In genomic region chr16:67857547-67858233, GRCh38 we compare ENCODE assay signal across 8 cellular contexts. TPM values are rescaled to one million over a fixed set of nuclear protein-coding genes. Genes with fewer than 3 reads are reported as not detected.
A peak's percentile ranks its signal among the peaks of the same experiment; 100 is the strongest.
DNase-seq lines count a peak whose midpoint lies in the region; ATAC-seq and TF ChIP-seq lines count a peak whose summit lies in the region.

No MANE protein-coding gene starts in this region.

- peaks cover 15% of the 10 kb centered on the region for H3K4me1 ChIP-seq in Panc1 (ENCODE audit: control insufficient read depth, insufficient read depth, low read length)
- H3K4me1 ChIP-seq in upper lobe of right lung = peaks cover 20% of the 10 kb centered on the region

- H3K27ac ChIP-seq in Panc1 (ENCODE audit: low read length) (no peak overlapping the region), upper lobe of right lung (peak overlapping the region; percentile 89)

- POLR2A ChIA-PET in Panc1 (lab: Charles Lee) = no interaction called here

- no TSS peak for BruUV-seq in Panc1 (replicated peaks; lab: Mats Ljungman, UMichigan)

- H3K27me3 ChIP-seq in Panc1 (ENCODE audit: control insufficient read depth, insufficient read depth, low read length) (no peaks in the 10 kb centered on the region), upper lobe of right lung (no peaks in the 10 kb centered on the region)

- CTCF ChIA-PET in Panc1 (lab: Charles Lee) = no interaction called here

- ATAC-seq in Panc1 (peak; percentile 86), upper lobe of right lung (peak; percentile 97), GM21717 (IDR thresholded peaks at IDR 0.05; ENCODE audit: unreplicated experiment) (no peak)

- no peaks in the 10 kb centered on the region for H3K36me3 ChIP-seq in Panc1 (ENCODE audit: control insufficient read depth, insufficient read depth, low read length)
- H3K36me3 ChIP-seq in upper lobe of right lung = peaks cover 11% of the 10 kb centered on the region

- H3K9me3 ChIP-seq in Panc1 (ENCODE audit: control insufficient read depth, insufficient read depth, low read depth, low read length) (no peaks in the 10 kb centered on the region), upper lobe of right lung (no peaks in the 10 kb centered on the region)

- TF ChIP-seq CTCF in Panc1 (IDR thresholded peaks at IDR 0.05) (no peak), upper lobe of right lung (IDR thresholded peaks at IDR 0.05) (no peak)

- DNase-seq in activated CD8-positive, alpha-beta memory T cell treated with anti-CD3 and anti-CD28 coated beads, Interleukin-2, amount 50 U/mL, for 4 hours = peak; percentile 31
- no peak for DNase-seq in activated CD8-positive, alpha-beta memory T cell treated with anti-CD3 and anti-CD28 coated beads for 24 hours
- DNase-seq in Panc1 (ENCODE audit: low read depth, low spot score) = peak; percentile 78
- DNase-seq in effector CD4-positive, alpha-beta T cell = peak; percentile 19
- peak; percentile 88 to 97 for DNase-seq in lung microvascular endothelial cell (ENCODE audit: low read depth in 2 of 2)
- peak; percentile 84 for DNase-seq in upper lobe of right lung
- no peak for DNase-seq in Ammon's horn (ENCODE audit: low spot score)

- intact Hi-C loops in Panc1 (cut with micrococcal nuclease; ENCODE audit: unreplicated experiment) = no loop called here
- intact Hi-C loops in upper lobe of right lung (cut with DNase I) = no loop called here

- in situ Hi-C loops in Panc1 (cut with HindIII; ENCODE audit: low pct_unique_long_range_greater_than_20kb, low sequenced_read_pairs) = no loop called here

- no peak overlapping the region for H3K4me3 ChIP-seq in Panc1 (ENCODE audit: low read depth in 2 of 2, low read length in 2 of 2)
- H3K4me3 ChIP-seq in upper lobe of right lung = no peak overlapping the region

RNA-seq across cellular contexts. Expression of gene CENPT, which starts 10.2 kb away (rescaled TPM):
- total RNA-seq in Panc1 (2021; ENCODE audit: unreplicated experiment) (43.4 TPM), lung microvascular endothelial cell (12.2 and 20.0 TPM in 2 replicates), upper lobe of right lung (30.0 TPM)
- polyA plus RNA-seq in Panc1 (2012; ENCODE audit: insufficient read length) = 27.6 TPM

RNA-seq across cellular contexts. Expression of gene NUTF2, which starts 11.0 kb away (rescaled TPM):
- 119 TPM for total RNA-seq in Panc1 (2021; ENCODE audit: unreplicated experiment)
- polyA plus RNA-seq in Panc1 (2012; ENCODE audit: insufficient read length) = 166 TPM
- total RNA-seq in lung microvascular endothelial cell = 164 and 193 TPM in 2 replicates
- total RNA-seq in upper lobe of right lung = 55.0 TPM

RNA-seq across cellular contexts. Expression of gene EDC4, which starts 15.2 kb away (rescaled TPM):
- 85.3 TPM for total RNA-seq in Panc1 (2021; ENCODE audit: unreplicated experiment)
- 80.8 TPM for polyA plus RNA-seq in Panc1 (2012; ENCODE audit: insufficient read length)
- total RNA-seq in lung microvascular endothelial cell = 42.3 and 42.9 TPM in 2 replicates
- total RNA-seq in upper lobe of right lung = 48.8 TPM

RNA-seq across cellular contexts. Expression of gene THAP11, which starts 15.6 kb away (rescaled TPM):
- total RNA-seq in Panc1 (2021; ENCODE audit: unreplicated experiment) (27.3 TPM), lung microvascular endothelial cell (25.7 and 39.1 TPM in 2 replicates), upper lobe of right lung (25.1 TPM)
- 31.5 TPM for polyA plus RNA-seq in Panc1 (2012; ENCODE audit: insufficient read length)

RNA-seq across cellular contexts. Expression of gene NRN1L, which starts 27.0 kb away (rescaled TPM):
- total RNA-seq in Panc1 (2021; ENCODE audit: unreplicated experiment) (1.1 TPM), lung microvascular endothelial cell (not detected in 2 replicates), upper lobe of right lung (0.69 TPM)
- polyA plus RNA-seq in Panc1 (2012; ENCODE audit: insufficient read length) = 1.6 TPM

Comparison
In these comparisons a context has a peak if more than half of its experiments do, and no peak if none do; other contexts are left out.
1. DNase-seq: peak in activated CD8-positive, alpha-beta memory T cell treated with anti-CD3 and anti-CD28 coated beads, Interleukin-2, amount 50 U/mL, for 4 hours (single experiment), Panc1 (single experiment), effector CD4-positive, alpha-beta T cell (single experiment), lung microvascular endothelial cell (2 of 2) and upper lobe of right lung (single experiment); none in activated CD8-positive, alpha-beta memory T cell treated with anti-CD3 and anti-CD28 coated beads for 24 hours (single experiment) and Ammon's horn (single experiment).